ENCODE assay signal across 23 cellular contexts in the genomic region with DNA sequence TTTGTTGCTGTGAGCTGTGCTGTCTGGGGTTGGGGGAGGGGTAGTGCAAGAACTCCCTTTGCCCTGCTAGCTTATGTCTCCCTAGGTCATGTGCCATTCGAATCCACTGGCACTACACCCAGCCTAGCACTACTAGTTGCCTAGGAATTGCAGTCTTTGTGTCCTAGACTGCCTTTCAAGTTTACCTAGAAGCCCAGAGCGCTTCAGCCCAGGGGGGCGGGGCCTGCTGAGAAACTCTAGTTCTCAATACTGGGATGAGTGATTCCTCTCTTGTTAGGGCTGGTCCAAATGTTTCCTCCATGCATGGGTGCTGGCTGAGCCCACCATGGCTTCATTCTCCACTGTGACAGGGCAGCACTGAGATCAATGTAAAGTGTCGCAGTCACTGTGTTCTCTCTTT.
"Had no signal": no experiment of that assay in that cellular context is flagged by ENCODE, and none has a peak within 500 bp of the region (broad histone marks: within the 10 kb centered on the region; RNA-seq: fewer than 3 reads in every experiment).

No MANE protein-coding gene starts in this region.

- H3K36me3 ChIP-seq: colonic mucosa, esophagus muscularis mucosa, gastroesophageal sphincter, heart left ventricle, left ventricle myocardium inferior, lower lobe of right lung had no signal

- H3K9me3 ChIP-seq: colonic mucosa, esophagus muscularis mucosa, gastroesophageal sphincter, heart left ventricle, left ventricle myocardium inferior, lower lobe of right lung had no signal

- H3K27me3 ChIP-seq: colonic mucosa, foreskin keratinocyte, gastroesophageal sphincter, heart left ventricle, hepatocyte had no signal

- H3K27ac ChIP-seq: colonic mucosa, esophagus muscularis mucosa, foreskin keratinocyte, gastroesophageal sphincter, heart left ventricle, hepatocyte, left ventricle myocardium inferior, lower lobe of right lung had no signal

- H3K4me1 Mint-ChIP-seq: immature natural killer cell; naive B cell; naive thymus-derived CD8-positive, alpha-beta T cell had no signal

- H3K27me3 Mint-ChIP-seq: dendritic cell treated with granulocyte-macrophage colony-stimulating factor and Interleukin-4, amounts not matched to agents 40 ng/mL and 50 ng/mL, for 4 days; effector memory CD8-positive, alpha-beta T cell; naive B cell; naive thymus-derived CD8-positive, alpha-beta T cell had no signal

- H3K4me1 ChIP-seq: colonic mucosa, esophagus muscularis mucosa, foreskin keratinocyte, gastroesophageal sphincter, heart left ventricle, left ventricle myocardium inferior, lower lobe of right lung had no signal

- H3K4me3 Mint-ChIP-seq: dendritic cell treated with granulocyte-macrophage colony-stimulating factor and Interleukin-4, amounts not matched to agents 40 ng/mL and 50 ng/mL, for 4 days; effector memory CD8-positive, alpha-beta T cell; immature natural killer cell; naive B cell; naive thymus-derived CD8-positive, alpha-beta T cell had no signal

- DNase-seq: colonic mucosa; cortex of kidney; effector CD8-positive, alpha-beta T cell; effector memory CD8-positive, alpha-beta T cell; foreskin keratinocyte; heart left ventricle; hypothalamus; immature natural killer cell; islet precursor cell; kidney; kidney glomerular epithelial cell; left colon; left ventricle myocardium inferior; lower lobe of right lung; mesenchymal stem cell; midbrain; naive B cell; naive thymus-derived CD8-positive, alpha-beta T cell had no signal

- H3K36me3 Mint-ChIP-seq: immature natural killer cell; naive B cell; naive thymus-derived CD8-positive, alpha-beta T cell had no signal

- ATAC-seq: effector memory CD8-positive, alpha-beta T cell; foreskin keratinocyte; gastroesophageal sphincter; heart left ventricle; left colon; left lobe of liver; lower lobe of right lung; naive thymus-derived CD8-positive, alpha-beta T cell had no signal

- H3K4me3 ChIP-seq: colonic mucosa, esophagus muscularis mucosa, gastroesophageal sphincter, heart left ventricle, hepatocyte, left ventricle myocardium inferior, lower lobe of right lung had no signal

- H3K27ac Mint-ChIP-seq: dendritic cell treated with granulocyte-macrophage colony-stimulating factor and Interleukin-4, amounts not matched to agents 40 ng/mL and 50 ng/mL, for 4 days; effector memory CD8-positive, alpha-beta T cell; immature natural killer cell; naive B cell; naive thymus-derived CD8-positive, alpha-beta T cell had no signal

- H3K9me3 Mint-ChIP-seq: dendritic cell treated with granulocyte-macrophage colony-stimulating factor and Interleukin-4, amounts not matched to agents 40 ng/mL and 50 ng/mL, for 4 days had no signal
